ENCODE assay signal across 8 cellular contexts in genomic region chr1:220323717-220324116, GRCh38.
"Had no signal": no experiment of that assay in that cellular context is flagged by ENCODE, and none has a peak within 500 bp of the region (broad histone marks: within the 10 kb centered on the region; RNA-seq: fewer than 3 reads in every experiment).

No MANE protein-coding gene starts in this region.

- ATAC-seq: GM23338, HCT116, HepG2 had no signal

- H3K4me1 ChIP-seq: HAP-1 had no signal

- H3K9me3 ChIP-seq: HAP-1 had no signal

- DNase-seq: HFFc6 had no signal

- H3K27ac ChIP-seq: HL-60 had no signal

- H3K36me3 ChIP-seq: HAP-1 had no signal

- H3K4me3 ChIP-seq: GM23338, HAP-1 had no signal

- FAIRE-seq: H1, H54, HepG2 had no signal
